ENCODE assay signal across 15 cellular contexts in genomic region chr20:2283706-2284423, GRCh38. TPM values are rescaled to one million over a fixed set of nuclear protein-coding genes. Genes with fewer than 3 reads are reported as not detected.
DNase-seq lines count a peak whose midpoint lies in the region; ATAC-seq and TF ChIP-seq lines count a peak whose summit lies in the region.
"Had no signal": no experiment of that assay in that cellular context is flagged by ENCODE, and none has a peak within 500 bp of the region (broad histone marks: within the 10 kb centered on the region; RNA-seq: fewer than 3 reads in every experiment).

No MANE protein-coding gene starts in this region.

- no peak overlapping the region for H3K27ac ChIP-seq in GM23338 (ENCODE audit: low read depth)
- no peak overlapping the region for H3K27ac ChIP-seq in RWPE1
- H3K27ac ChIP-seq in foreskin keratinocyte, result peak overlapping the region; percentile 43
- H3K27ac ChIP-seq in trophoblast cell (ENCODE audit: low read depth, low read length), result no peak overlapping the region
- H3K27ac ChIP-seq: parathyroid adenoma had no signal

- no peaks in the 10 kb centered on the region for H3K4me1 ChIP-seq in GM23338 (ENCODE audit: insufficient read depth)
- peaks cover 17% of the 10 kb centered on the region for H3K4me1 ChIP-seq in foreskin keratinocyte
- H3K4me1 ChIP-seq in trophoblast cell (ENCODE audit: control insufficient read depth in 1 of 2, insufficient read depth in 2 of 2, low read length in 2 of 2), result peaks cover 7 to 10% of the 10 kb centered on the region in 2 experiments
- H3K4me1 ChIP-seq: parathyroid adenoma had no signal

- H3K4me3 Mint-ChIP-seq in GM23338 (no peak overlapping the region), osteocyte (ENCODE audit: unreplicated experiment) (no peak overlapping the region)
- H3K4me3 Mint-ChIP-seq: brain; stimulated activated naive CD8-positive, alpha-beta T cell treated with anti-CD3 and anti-CD28 coated beads, Interleukin-15, Interleukin-2, amounts not matched to agents 100 ng/mL and 50 ng/mL, for 24 hours had no signal

- H3K9ac ChIP-seq in trophoblast cell (ENCODE audit: low read length), result no peak overlapping the region
- H3K9ac ChIP-seq: parathyroid adenoma had no signal

- no peak overlapping the region for H3K4me3 ChIP-seq in GM23338
- H3K4me3 ChIP-seq in trophoblast cell (ENCODE audit: low read depth, low read length), result no peak overlapping the region

- POLR2A ChIA-PET in RWPE1 (lab: Yijun Ruan, JAX; ENCODE audit: low non-redundant PET), result no interaction called here

- H3K14ac ChIP-seq in trophoblast cell (ENCODE audit: low read length), result no peak overlapping the region

- H3K4me1 Mint-ChIP-seq in GM23338, result no peaks in the 10 kb centered on the region
- H3K4me1 Mint-ChIP-seq in osteocyte (ENCODE audit: unreplicated experiment), result no peaks in the 10 kb centered on the region

- H2AK5ac ChIP-seq in trophoblast cell (ENCODE audit: low read length), result no peak overlapping the region

- no peak overlapping the region for H3K4ac ChIP-seq in trophoblast cell (ENCODE audit: low read depth, low read length)

- DNase-seq in GM23338 (ENCODE audit: low spot score), result no peak
- peak; percentile 46 for DNase-seq in RWPE1 (ENCODE audit: low spot score)
- DNase-seq in foreskin keratinocyte, result peak; percentile 61 to 81
- peak; percentile 57 to 63 for DNase-seq in trophoblast cell
- no peak for DNase-seq in NCI-H345 (lab: John Stamatoyannopoulos, UW)
- no peak for DNase-seq in osteocyte (ENCODE audit: extremely low spot score, unreplicated experiment)
- DNase-seq in mucosa of gallbladder (ENCODE audit: low spot score), result no peak
- DNase-seq: activated naive CD4-positive, alpha-beta T cell treated with Interleukin-2 at 50 U/mL for 16 hours; DMS153; NCI-H187 treated with DMSO at 0.1 percent for 48 hours; NCI-H524 treated with DMSO at 0.1 percent for 48 hours had no signal

- no peak overlapping the region for H3K23ac ChIP-seq in trophoblast cell (ENCODE audit: low read length)

- H3F3A ChIP-seq in GM23338 (replicated peaks; ENCODE audit: low read depth), result no peaks in the 10 kb centered on the region

- no peak overlapping the region for H2BK5ac ChIP-seq in trophoblast cell (ENCODE audit: low read depth, low read length, poor library complexity)

- H3K27me3 Mint-ChIP-seq in GM23338 (ENCODE audit: insufficient read depth, low read depth, poor library complexity), result peaks cover 2% of the 10 kb centered on the region
- no peaks in the 10 kb centered on the region for H3K27me3 Mint-ChIP-seq in osteocyte (ENCODE audit: unreplicated experiment)

- no peak overlapping the region for H2BK120ac ChIP-seq in trophoblast cell (ENCODE audit: insufficient read depth, low read length, poor library complexity)

- no peak overlapping the region for H4K91ac ChIP-seq in trophoblast cell (ENCODE audit: low read depth, low read length)

- no peak overlapping the region for H4K8ac ChIP-seq in trophoblast cell (ENCODE audit: low read depth, low read length)

- H3K36me3 Mint-ChIP-seq in GM23338 (ENCODE audit: low read depth) (no peaks in the 10 kb centered on the region), osteocyte (ENCODE audit: unreplicated experiment) (no peaks in the 10 kb centered on the region)
- H3K36me3 Mint-ChIP-seq: brain had no signal

- H3K9me3 ChIP-seq in trophoblast cell (ENCODE audit: insufficient read depth, low read depth, low read length), result peaks cover 3% of the 10 kb centered on the region

- H3K79me1 ChIP-seq in trophoblast cell (ENCODE audit: low read length), result no peaks in the 10 kb centered on the region

- CTCF ChIA-PET in RWPE1 (lab: Yijun Ruan, JAX), result no interaction called here

- no peaks in the 10 kb centered on the region for H4K20me1 ChIP-seq in GM23338 (replicated peaks; ENCODE audit: insufficient read depth)

- TF ChIP-seq CTCF in GM23338 (conservative IDR thresholded peaks at IDR 0.05; ENCODE audit: low read depth in 2 of 2) (no peak), RWPE1 (conservative IDR thresholded peaks at IDR 0.05; ENCODE audit: low read depth) (no peak), foreskin keratinocyte (conservative IDR thresholded peaks at IDR 0.05) (no peak), osteocyte (IDR thresholded peaks at IDR 0.05) (no peak)

- no peak overlapping the region for H3K18ac ChIP-seq in trophoblast cell (ENCODE audit: low read length)

- H3K9me3 Mint-ChIP-seq in GM23338 (peaks cover 6% of the 10 kb centered on the region; the same call in 1 of the 3 replicates), osteocyte (ENCODE audit: unreplicated experiment) (no peaks in the 10 kb centered on the region)
- H3K9me3 Mint-ChIP-seq: brain; stimulated activated naive CD8-positive, alpha-beta T cell treated with anti-CD3 and anti-CD28 coated beads, Interleukin-15, Interleukin-2, amounts not matched to agents 100 ng/mL and 50 ng/mL, for 24 hours had no signal

- no peak overlapping the region for H4K12ac ChIP-seq in trophoblast cell (ENCODE audit: low read depth, low read length)

- H2AFZ ChIP-seq in GM23338 (no peak overlapping the region), trophoblast cell (ENCODE audit: insufficient read depth, low read length, poor library complexity) (no peak overlapping the region)
- H2AFZ ChIP-seq: parathyroid adenoma had no signal

- H3K4me2 ChIP-seq in GM23338 (no peak overlapping the region), trophoblast cell (ENCODE audit: low read length) (no peak overlapping the region)

- H3K27me3 ChIP-seq in GM23338 (ENCODE audit: insufficient read depth), result no peaks in the 10 kb centered on the region
- H3K27me3 ChIP-seq in foreskin keratinocyte, result no peaks in the 10 kb centered on the region
- no peaks in the 10 kb centered on the region for H3K27me3 ChIP-seq in trophoblast cell (ENCODE audit: insufficient read depth, low read length)

- H3K27ac Mint-ChIP-seq in GM23338 (no peak overlapping the region), osteocyte (ENCODE audit: unreplicated experiment) (no peak overlapping the region)
- H3K27ac Mint-ChIP-seq: brain; stimulated activated naive CD8-positive, alpha-beta T cell treated with anti-CD3 and anti-CD28 coated beads, Interleukin-15, Interleukin-2, amounts not matched to agents 100 ng/mL and 50 ng/mL, for 24 hours had no signal

- WGBS in trophoblast cell (ENCODE audit: extremely low coverage, insufficient coverage, insufficient read length), result no CpG with 5 or more reads among the region's 4 CpGs

- no peaks in the 10 kb centered on the region for H3K9me2 ChIP-seq in GM23338 (ENCODE audit: insufficient read depth)

- ATAC-seq in GM23338 (peak; percentile 64), foreskin keratinocyte (peak; percentile 89), HG02571 (IDR thresholded peaks at IDR 0.05; ENCODE audit: unreplicated experiment) (no peak)

- H2BK12ac ChIP-seq in trophoblast cell (ENCODE audit: low read length), result no peak overlapping the region

- no peaks in the 10 kb centered on the region for H3K36me3 ChIP-seq in GM23338 (ENCODE audit: insufficient read depth)
- H3K36me3 ChIP-seq in trophoblast cell (ENCODE audit: control insufficient read depth in 1 of 2, insufficient read depth in 2 of 2, low read length in 2 of 2), result no peaks in the 10 kb centered on the region

- H3K79me2 ChIP-seq in GM23338 (replicated peaks; ENCODE audit: insufficient read depth) (no peaks in the 10 kb centered on the region), trophoblast cell (ENCODE audit: control insufficient read depth, insufficient read depth, low read length, poor library complexity) (no peaks in the 10 kb centered on the region)
- H3K79me2 ChIP-seq: parathyroid adenoma had no signal

TF ChIP-seq in GM23338, 12 proteins besides CTCF, POLR2A, EP300 and RAD21:
- TF ChIP-seq ZNF114 (CRISPR knock-in tag; IDR thresholded peaks at IDR 0.05) (no peak), EZH2phosphoT487 (IDR thresholded peaks at IDR 0.05; ENCODE audit: unreplicated experiment) (no peak)

RNA-seq across cellular contexts. Expression of gene TGM3, which starts 11.9 kb away (rescaled TPM):
- total RNA-seq in GM23338 (2014; rRNA removed; shearing (Covaris generic)), result 0.08 TPM in 1 of 2 replicates, not detected in the other
- polyA plus RNA-seq in GM23338 (2016; fragmentation: Nextera tagmentation; extraction: Ambion mirVana) (0.08 TPM in 1 of 2 replicates, not detected in the other), foreskin keratinocyte (not detected in 2 replicates)
- total RNA-seq in foreskin keratinocyte (not detected in 2 replicates), osteocyte (not detected in 2 replicates), mucosa of gallbladder (1.4 TPM)
- 0.01 and 0.03 TPM in 2 replicates for polyA plus RNA-seq in trophoblast cell (2013)

Comparison
In these comparisons a context has a peak if more than half of its experiments do, and no peak if none do; other contexts are left out.
1. DNase-seq: peak in RWPE1 (single experiment), foreskin keratinocyte (2 of 2) and trophoblast cell (2 of 2); none in GM23338 (single experiment), NCI-H345 (single experiment), osteocyte (single experiment) and mucosa of gallbladder (single experiment).